ENCODE assay signal across 1 cellular context in the genomic region with DNA sequence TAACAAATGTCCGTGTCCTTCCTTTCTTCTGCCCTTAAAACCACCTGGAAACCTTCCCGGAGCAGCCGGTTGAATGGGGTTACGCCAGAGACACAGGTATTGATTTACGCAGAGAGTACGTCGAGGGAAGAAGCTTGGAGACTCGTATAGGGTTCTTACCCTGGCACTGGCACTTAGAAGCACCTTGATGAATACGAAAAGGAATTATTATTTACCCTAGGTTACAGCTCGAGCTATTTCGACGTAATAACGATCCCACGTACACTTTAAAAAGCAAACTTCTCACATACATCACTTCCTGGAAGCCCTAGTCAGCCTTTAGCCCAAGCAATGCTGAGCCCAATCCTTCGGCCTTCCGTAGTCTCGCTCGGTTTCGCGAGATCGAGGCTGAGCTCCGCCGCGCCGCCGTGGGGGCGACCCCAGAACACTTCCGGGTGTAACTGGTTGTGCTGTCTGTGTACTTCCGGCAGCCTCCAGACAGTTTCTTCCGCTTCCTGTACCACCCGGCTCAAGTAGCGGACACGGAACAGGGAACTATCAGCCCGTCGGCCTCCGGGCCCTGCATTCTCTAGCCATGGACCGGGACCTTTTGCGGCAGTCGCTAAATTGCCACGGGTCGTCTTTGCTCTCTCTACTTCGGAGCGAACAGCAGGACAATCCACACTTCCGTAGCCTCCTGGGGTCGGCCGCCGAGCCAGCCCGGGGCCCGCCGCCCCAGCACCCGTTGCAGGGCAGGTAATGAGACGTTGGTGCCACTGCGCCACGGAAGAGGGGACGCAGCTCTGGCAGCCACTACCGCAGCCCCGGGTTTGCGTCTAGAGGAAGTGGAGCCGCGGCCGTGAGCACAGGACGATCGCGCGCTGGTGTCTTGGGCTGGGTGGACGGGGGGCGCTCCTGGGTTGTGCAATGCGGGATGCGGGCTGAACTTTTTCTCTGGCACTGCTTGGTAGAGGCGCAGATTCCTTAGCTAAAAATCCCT.
TF ChIP-seq lines count a peak whose summit lies in the region.

A gene with protein sequence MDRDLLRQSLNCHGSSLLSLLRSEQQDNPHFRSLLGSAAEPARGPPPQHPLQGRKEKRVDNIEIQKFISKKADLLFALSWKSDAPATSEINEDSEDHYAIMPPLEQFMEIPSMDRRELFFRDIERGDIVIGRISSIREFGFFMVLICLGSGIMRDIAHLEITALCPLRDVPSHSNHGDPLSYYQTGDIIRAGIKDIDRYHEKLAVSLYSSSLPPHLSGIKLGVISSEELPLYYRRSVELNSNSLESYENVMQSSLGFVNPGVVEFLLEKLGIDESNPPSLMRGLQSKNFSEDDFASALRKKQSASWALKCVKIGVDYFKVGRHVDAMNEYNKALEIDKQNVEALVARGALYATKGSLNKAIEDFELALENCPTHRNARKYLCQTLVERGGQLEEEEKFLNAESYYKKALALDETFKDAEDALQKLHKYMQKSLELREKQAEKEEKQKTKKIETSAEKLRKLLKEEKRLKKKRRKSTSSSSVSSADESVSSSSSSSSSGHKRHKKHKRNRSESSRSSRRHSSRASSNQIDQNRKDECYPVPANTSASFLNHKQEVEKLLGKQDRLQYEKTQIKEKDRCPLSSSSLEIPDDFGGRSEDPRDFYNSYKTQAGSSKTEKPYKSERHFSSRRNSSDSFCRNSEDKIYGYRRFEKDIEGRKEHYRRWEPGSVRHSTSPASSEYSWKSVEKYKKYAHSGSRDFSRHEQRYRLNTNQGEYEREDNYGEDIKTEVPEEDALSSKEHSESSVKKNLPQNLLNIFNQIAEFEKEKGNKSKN (plus strand): TSS at position 476 of the 979 bp plus-strand sequence. CDS start 99 bp downstream, at position 575.

TF ChIP-seq in HepG2, 621 proteins besides CTCF, POLR2A, EP300 and RAD21 (continued from another document and continues in another):
- TF ChIP-seq, protein P1, sequence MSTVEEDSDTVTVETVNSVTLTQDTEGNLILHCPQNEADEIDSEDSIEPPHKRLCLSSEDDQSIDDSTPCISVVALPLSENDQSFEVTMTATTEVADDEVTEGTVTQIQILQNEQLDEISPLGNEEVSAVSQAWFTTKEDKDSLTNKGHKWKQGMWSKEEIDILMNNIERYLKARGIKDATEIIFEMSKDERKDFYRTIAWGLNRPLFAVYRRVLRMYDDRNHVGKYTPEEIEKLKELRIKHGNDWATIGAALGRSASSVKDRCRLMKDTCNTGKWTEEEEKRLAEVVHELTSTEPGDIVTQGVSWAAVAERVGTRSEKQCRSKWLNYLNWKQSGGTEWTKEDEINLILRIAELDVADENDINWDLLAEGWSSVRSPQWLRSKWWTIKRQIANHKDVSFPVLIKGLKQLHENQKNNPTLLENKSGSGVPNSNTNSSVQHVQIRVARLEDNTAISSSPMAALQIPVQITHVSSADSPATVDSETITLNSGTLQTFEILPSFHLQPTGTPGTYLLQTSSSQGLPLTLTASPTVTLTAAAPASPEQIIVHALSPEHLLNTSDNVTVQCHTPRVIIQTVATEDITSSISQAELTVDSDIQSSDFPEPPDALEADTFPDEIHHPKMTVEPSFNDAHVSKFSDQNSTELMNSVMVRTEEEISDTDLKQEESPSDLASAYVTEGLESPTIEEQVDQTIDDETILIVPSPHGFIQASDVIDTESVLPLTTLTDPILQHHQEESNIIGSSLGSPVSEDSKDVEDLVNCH (CRISPR knock-in tag; IDR thresholded peaks at IDR 0.05), result no peak
- TF ChIP-seq, protein P2, sequence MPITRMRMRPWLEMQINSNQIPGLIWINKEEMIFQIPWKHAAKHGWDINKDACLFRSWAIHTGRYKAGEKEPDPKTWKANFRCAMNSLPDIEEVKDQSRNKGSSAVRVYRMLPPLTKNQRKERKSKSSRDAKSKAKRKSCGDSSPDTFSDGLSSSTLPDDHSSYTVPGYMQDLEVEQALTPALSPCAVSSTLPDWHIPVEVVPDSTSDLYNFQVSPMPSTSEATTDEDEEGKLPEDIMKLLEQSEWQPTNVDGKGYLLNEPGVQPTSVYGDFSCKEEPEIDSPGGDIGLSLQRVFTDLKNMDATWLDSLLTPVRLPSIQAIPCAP (CRISPR knock-in tag; IDR thresholded peaks at IDR 0.05; ENCODE audit: low read depth), result no peak
- TF ChIP-seq TBL1XR1 (IDR thresholded peaks at IDR 0.05; ENCODE audit: borderline replicate concordance, low read length, partially characterized antibody) (peak; percentile 14), ZNF816 (CRISPR knock-in tag; IDR thresholded peaks at IDR 0.05; ENCODE audit: borderline replicate concordance) (no peak; the same call in 1 of the 2 replicates), ZNF549 (CRISPR knock-in tag; IDR thresholded peaks at IDR 0.05) (no peak), ZNF598 (CRISPR knock-in tag; IDR thresholded peaks at IDR 0.05; ENCODE audit: borderline replicate concordance) (peak; percentile 6; the same call in 1 of the 2 replicates), ZNF619 (CRISPR knock-in tag; IDR thresholded peaks at IDR 0.05) (no peak; the same call in 1 of the 2 replicates), ZNF546 (CRISPR knock-in tag; conservative IDR thresholded peaks at IDR 0.05) (peak; percentile 80; the same call in 1 of the 2 replicates), ZNF790 (CRISPR knock-in tag; IDR thresholded peaks at IDR 0.05; ENCODE audit: borderline replicate concordance) (peak; percentile 55; the same call in 1 of the 2 replicates), ZNF766 (CRISPR knock-in tag; IDR thresholded peaks at IDR 0.05; ENCODE audit: borderline replicate concordance) (0 out of 2 replicates have a peak, but pooled peaks have one; percentile 16), ZNF33A (CRISPR knock-in tag; IDR thresholded peaks at IDR 0.05; ENCODE audit: borderline replicate concordance) (no peak), ATAD3A (CRISPR knock-in tag; IDR thresholded peaks at IDR 0.05) (no peak), ZBTB3 (CRISPR knock-in tag; IDR thresholded peaks at IDR 0.05; ENCODE audit: borderline replicate concordance, low read depth) (peak; percentile 74; the same call in 1 of the 2 replicates)
- TF ChIP-seq, protein P3, sequence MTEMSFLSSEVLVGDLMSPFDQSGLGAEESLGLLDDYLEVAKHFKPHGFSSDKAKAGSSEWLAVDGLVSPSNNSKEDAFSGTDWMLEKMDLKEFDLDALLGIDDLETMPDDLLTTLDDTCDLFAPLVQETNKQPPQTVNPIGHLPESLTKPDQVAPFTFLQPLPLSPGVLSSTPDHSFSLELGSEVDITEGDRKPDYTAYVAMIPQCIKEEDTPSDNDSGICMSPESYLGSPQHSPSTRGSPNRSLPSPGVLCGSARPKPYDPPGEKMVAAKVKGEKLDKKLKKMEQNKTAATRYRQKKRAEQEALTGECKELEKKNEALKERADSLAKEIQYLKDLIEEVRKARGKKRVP (CRISPR knock-in tag; IDR thresholded peaks at IDR 0.05), result peak in 1 of 2 experiments; percentile 56; a peak in 1 of 4 replicates
- TF ChIP-seq, protein P4, sequence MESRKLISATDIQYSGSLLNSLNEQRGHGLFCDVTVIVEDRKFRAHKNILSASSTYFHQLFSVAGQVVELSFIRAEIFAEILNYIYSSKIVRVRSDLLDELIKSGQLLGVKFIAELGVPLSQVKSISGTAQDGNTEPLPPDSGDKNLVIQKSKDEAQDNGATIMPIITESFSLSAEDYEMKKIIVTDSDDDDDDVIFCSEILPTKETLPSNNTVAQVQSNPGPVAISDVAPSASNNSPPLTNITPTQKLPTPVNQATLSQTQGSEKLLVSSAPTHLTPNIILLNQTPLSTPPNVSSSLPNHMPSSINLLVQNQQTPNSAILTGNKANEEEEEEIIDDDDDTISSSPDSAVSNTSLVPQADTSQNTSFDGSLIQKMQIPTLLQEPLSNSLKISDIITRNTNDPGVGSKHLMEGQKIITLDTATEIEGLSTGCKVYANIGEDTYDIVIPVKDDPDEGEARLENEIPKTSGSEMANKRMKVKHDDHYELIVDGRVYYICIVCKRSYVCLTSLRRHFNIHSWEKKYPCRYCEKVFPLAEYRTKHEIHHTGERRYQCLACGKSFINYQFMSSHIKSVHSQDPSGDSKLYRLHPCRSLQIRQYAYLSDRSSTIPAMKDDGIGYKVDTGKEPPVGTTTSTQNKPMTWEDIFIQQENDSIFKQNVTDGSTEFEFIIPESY (CRISPR knock-in tag; IDR thresholded peaks at IDR 0.05), result peak; percentile 34; the same call in 1 of the 2 replicates
- TF ChIP-seq, protein P5, sequence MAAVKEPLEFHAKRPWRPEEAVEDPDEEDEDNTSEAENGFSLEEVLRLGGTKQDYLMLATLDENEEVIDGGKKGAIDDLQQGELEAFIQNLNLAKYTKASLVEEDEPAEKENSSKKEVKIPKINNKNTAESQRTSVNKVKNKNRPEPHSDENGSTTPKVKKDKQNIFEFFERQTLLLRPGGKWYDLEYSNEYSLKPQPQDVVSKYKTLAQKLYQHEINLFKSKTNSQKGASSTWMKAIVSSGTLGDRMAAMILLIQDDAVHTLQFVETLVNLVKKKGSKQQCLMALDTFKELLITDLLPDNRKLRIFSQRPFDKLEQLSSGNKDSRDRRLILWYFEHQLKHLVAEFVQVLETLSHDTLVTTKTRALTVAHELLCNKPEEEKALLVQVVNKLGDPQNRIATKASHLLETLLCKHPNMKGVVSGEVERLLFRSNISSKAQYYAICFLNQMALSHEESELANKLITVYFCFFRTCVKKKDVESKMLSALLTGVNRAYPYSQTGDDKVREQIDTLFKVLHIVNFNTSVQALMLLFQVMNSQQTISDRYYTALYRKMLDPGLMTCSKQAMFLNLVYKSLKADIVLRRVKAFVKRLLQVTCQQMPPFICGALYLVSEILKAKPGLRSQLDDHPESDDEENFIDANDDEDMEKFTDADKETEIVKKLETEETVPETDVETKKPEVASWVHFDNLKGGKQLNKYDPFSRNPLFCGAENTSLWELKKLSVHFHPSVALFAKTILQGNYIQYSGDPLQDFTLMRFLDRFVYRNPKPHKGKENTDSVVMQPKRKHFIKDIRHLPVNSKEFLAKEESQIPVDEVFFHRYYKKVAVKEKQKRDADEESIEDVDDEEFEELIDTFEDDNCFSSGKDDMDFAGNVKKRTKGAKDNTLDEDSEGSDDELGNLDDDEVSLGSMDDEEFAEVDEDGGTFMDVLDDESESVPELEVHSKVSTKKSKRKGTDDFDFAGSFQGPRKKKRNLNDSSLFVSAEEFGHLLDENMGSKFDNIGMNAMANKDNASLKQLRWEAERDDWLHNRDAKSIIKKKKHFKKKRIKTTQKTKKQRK (IDR thresholded peaks at IDR 0.05; ENCODE audit: low read length), result no peak
- TF ChIP-seq, protein P6, sequence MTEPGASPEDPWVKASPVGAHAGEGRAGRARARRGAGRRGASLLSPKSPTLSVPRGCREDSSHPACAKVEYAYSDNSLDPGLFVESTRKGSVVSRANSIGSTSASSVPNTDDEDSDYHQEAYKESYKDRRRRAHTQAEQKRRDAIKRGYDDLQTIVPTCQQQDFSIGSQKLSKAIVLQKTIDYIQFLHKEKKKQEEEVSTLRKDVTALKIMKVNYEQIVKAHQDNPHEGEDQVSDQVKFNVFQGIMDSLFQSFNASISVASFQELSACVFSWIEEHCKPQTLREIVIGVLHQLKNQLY (CRISPR knock-in tag; IDR thresholded peaks at IDR 0.05), result no peak
- TF ChIP-seq, protein P7, sequence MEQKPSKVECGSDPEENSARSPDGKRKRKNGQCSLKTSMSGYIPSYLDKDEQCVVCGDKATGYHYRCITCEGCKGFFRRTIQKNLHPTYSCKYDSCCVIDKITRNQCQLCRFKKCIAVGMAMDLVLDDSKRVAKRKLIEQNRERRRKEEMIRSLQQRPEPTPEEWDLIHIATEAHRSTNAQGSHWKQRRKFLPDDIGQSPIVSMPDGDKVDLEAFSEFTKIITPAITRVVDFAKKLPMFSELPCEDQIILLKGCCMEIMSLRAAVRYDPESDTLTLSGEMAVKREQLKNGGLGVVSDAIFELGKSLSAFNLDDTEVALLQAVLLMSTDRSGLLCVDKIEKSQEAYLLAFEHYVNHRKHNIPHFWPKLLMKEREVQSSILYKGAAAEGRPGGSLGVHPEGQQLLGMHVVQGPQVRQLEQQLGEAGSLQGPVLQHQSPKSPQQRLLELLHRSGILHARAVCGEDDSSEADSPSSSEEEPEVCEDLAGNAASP (CRISPR knock-in tag; IDR thresholded peaks at IDR 0.05; ENCODE audit: borderline replicate concordance), result no peak; the same call in 1 of the 2 replicates
- TF ChIP-seq, protein P8, sequence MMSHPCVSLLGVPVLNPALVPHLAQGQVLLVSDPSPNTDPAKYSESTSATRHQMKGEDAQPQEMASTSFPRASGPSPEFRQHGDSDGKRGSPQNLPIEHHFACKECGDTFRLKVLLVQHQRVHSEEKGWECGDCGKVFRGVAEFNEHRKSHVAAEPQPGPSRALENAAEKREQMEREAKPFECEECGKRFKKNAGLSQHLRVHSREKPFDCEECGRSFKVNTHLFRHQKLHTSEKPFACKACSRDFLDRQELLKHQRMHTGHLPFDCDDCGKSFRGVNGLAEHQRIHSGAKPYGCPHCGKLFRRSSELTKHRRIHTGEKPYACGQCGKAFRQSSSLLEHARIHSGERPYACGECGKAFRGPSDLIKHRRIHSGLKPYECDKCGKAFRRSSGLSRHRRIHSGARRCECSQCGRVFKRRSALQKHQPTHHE (CRISPR knock-in tag; IDR thresholded peaks at IDR 0.05; ENCODE audit: borderline replicate concordance), result no peak
- TF ChIP-seq, protein P9, sequence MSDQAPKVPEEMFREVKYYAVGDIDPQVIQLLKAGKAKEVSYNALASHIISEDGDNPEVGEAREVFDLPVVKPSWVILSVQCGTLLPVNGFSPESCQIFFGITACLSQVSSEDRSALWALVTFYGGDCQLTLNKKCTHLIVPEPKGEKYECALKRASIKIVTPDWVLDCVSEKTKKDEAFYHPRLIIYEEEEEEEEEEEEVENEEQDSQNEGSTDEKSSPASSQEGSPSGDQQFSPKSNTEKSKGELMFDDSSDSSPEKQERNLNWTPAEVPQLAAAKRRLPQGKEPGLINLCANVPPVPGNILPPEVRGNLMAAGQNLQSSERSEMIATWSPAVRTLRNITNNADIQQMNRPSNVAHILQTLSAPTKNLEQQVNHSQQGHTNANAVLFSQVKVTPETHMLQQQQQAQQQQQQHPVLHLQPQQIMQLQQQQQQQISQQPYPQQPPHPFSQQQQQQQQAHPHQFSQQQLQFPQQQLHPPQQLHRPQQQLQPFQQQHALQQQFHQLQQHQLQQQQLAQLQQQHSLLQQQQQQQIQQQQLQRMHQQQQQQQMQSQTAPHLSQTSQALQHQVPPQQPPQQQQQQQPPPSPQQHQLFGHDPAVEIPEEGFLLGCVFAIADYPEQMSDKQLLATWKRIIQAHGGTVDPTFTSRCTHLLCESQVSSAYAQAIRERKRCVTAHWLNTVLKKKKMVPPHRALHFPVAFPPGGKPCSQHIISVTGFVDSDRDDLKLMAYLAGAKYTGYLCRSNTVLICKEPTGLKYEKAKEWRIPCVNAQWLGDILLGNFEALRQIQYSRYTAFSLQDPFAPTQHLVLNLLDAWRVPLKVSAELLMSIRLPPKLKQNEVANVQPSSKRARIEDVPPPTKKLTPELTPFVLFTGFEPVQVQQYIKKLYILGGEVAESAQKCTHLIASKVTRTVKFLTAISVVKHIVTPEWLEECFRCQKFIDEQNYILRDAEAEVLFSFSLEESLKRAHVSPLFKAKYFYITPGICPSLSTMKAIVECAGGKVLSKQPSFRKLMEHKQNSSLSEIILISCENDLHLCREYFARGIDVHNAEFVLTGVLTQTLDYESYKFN (CRISPR knock-in tag; conservative IDR thresholded peaks at IDR 0.05), result peak; percentile 32; the same call in 1 of the 2 replicates
- TF ChIP-seq, protein P10, sequence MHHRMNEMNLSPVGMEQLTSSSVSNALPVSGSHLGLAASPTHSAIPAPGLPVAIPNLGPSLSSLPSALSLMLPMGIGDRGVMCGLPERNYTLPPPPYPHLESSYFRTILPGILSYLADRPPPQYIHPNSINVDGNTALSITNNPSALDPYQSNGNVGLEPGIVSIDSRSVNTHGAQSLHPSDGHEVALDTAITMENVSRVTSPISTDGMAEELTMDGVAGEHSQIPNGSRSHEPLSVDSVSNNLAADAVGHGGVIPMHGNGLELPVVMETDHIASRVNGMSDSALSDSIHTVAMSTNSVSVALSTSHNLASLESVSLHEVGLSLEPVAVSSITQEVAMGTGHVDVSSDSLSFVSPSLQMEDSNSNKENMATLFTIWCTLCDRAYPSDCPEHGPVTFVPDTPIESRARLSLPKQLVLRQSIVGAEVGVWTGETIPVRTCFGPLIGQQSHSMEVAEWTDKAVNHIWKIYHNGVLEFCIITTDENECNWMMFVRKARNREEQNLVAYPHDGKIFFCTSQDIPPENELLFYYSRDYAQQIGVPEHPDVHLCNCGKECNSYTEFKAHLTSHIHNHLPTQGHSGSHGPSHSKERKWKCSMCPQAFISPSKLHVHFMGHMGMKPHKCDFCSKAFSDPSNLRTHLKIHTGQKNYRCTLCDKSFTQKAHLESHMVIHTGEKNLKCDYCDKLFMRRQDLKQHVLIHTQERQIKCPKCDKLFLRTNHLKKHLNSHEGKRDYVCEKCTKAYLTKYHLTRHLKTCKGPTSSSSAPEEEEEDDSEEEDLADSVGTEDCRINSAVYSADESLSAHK (CRISPR knock-in tag; IDR thresholded peaks at IDR 0.05; ENCODE audit: borderline replicate concordance), result no peak
